In genomic region chr7:116239434-116239833, GRCh38 we compare ENCODE assay signal across 1 cellular context.
A peak's percentile ranks its signal among the peaks of the same experiment; 100 is the strongest.
TF ChIP-seq lines count a peak whose summit lies in the region.

No MANE protein-coding gene starts in this region.

TF ChIP-seq in HepG2, 621 proteins besides CTCF, POLR2A, EP300 and RAD21 (continued from another document and continues in another):
- TF ChIP-seq KIAA2018 (CRISPR knock-in tag; IDR thresholded peaks at IDR 0.05; ENCODE audit: borderline replicate concordance), result no peak
- TF ChIP-seq DZIP1 (CRISPR knock-in tag; IDR thresholded peaks at IDR 0.05), result no peak
- no peak for TF ChIP-seq PAWR (CRISPR knock-in tag; IDR thresholded peaks at IDR 0.05; ENCODE audit: borderline replicate concordance)
- TF ChIP-seq TGIF2 (CRISPR knock-in tag; IDR thresholded peaks at IDR 0.05), result no peak
- no peak for TF ChIP-seq JUN (CRISPR knock-in tag; IDR thresholded peaks at IDR 0.05)
- peak; percentile 41; the same call in 1 of the 2 replicates for TF ChIP-seq GFI1 (CRISPR knock-in tag; IDR thresholded peaks at IDR 0.05; ENCODE audit: borderline replicate concordance)
- TF ChIP-seq ZNF124 (CRISPR knock-in tag; IDR thresholded peaks at IDR 0.05), result peak; percentile 35; the same call in 1 of the 2 replicates
- TF ChIP-seq ZNF382 (CRISPR knock-in tag; IDR thresholded peaks at IDR 0.05; ENCODE audit: borderline replicate concordance), result no peak
- TF ChIP-seq ZNF768 (CRISPR knock-in tag; IDR thresholded peaks at IDR 0.05), result no peak
- peak; percentile 54 for TF ChIP-seq POGZ (CRISPR knock-in tag; IDR thresholded peaks at IDR 0.05)
- no peak for TF ChIP-seq ZNF572 (CRISPR knock-in tag; IDR thresholded peaks at IDR 0.05)
- 0 out of 2 replicates have a peak, but pooled peaks have one; percentile 22 for TF ChIP-seq KAT8 (CRISPR knock-in tag; IDR thresholded peaks at IDR 0.05)
- TF ChIP-seq ZSCAN21 (CRISPR knock-in tag; IDR thresholded peaks at IDR 0.05; ENCODE audit: borderline replicate concordance), result no peak
- no peak for TF ChIP-seq PAX8 (CRISPR knock-in tag; IDR thresholded peaks at IDR 0.05; ENCODE audit: borderline replicate concordance)
- peak; percentile 64 for TF ChIP-seq CREM (IDR thresholded peaks at IDR 0.05)
- no peak for TF ChIP-seq CREM (CRISPR knock-in tag; IDR thresholded peaks at IDR 0.05)
- no peak for TF ChIP-seq ZNF468 (CRISPR knock-in tag; IDR thresholded peaks at IDR 0.05)
- peak; percentile 90 for TF ChIP-seq ARID5B (CRISPR knock-in tag; IDR thresholded peaks at IDR 0.05)
- TF ChIP-seq TFE3 (CRISPR knock-in tag; IDR thresholded peaks at IDR 0.05), result no peak
- no peak for TF ChIP-seq ZNF44 (CRISPR knock-in tag; IDR thresholded peaks at IDR 0.05)
- no peak for TF ChIP-seq HNRNPL (IDR thresholded peaks at IDR 0.05; ENCODE audit: low read depth, low read length)
- no peak for TF ChIP-seq ZSCAN25 (CRISPR knock-in tag; IDR thresholded peaks at IDR 0.05)
- peak; percentile 63 for TF ChIP-seq SAP130 (CRISPR knock-in tag; IDR thresholded peaks at IDR 0.05; ENCODE audit: low read depth)
- TF ChIP-seq TBL1XR1 (IDR thresholded peaks at IDR 0.05; ENCODE audit: borderline replicate concordance, low read length, partially characterized antibody), result no peak
- no peak for TF ChIP-seq PHB2 (IDR thresholded peaks at IDR 0.05; ENCODE audit: partially characterized antibody)
- no peak for TF ChIP-seq CC2D1A (CRISPR knock-in tag; IDR thresholded peaks at IDR 0.05)
- no peak for TF ChIP-seq ZNF576 (CRISPR knock-in tag; IDR thresholded peaks at IDR 0.05)
- TF ChIP-seq JUND (CRISPR knock-in tag; IDR thresholded peaks at IDR 0.05), result no peak
- TF ChIP-seq TCF7L2 (IDR thresholded peaks at IDR 0.05; ENCODE audit: low read depth, low read length), result no peak
- peak; percentile 71 for TF ChIP-seq FOXP4 (CRISPR knock-in tag; IDR thresholded peaks at IDR 0.05)
- no peak for TF ChIP-seq ZBTB37 (CRISPR knock-in tag; IDR thresholded peaks at IDR 0.05)
- TF ChIP-seq GRHL1 (CRISPR knock-in tag; conservative IDR thresholded peaks at IDR 0.05), result no peak
- no peak for TF ChIP-seq EEA1 (CRISPR knock-in tag; IDR thresholded peaks at IDR 0.05; ENCODE audit: borderline replicate concordance)
- no peak for TF ChIP-seq ZBTB7B (CRISPR knock-in tag; IDR thresholded peaks at IDR 0.05)
- peak; percentile 55; the same call in 1 of the 2 replicates for TF ChIP-seq ZNF614 (CRISPR knock-in tag; IDR thresholded peaks at IDR 0.05; ENCODE audit: borderline replicate concordance)
- peak; percentile 52; the same call in 1 of the 2 replicates for TF ChIP-seq SALL1 (CRISPR knock-in tag; IDR thresholded peaks at IDR 0.05)
- TF ChIP-seq ZNF563 (CRISPR knock-in tag; IDR thresholded peaks at IDR 0.05), result no peak
- TF ChIP-seq FOXP1 (IDR thresholded peaks at IDR 0.05), result no peak
- TF ChIP-seq FOXP1 (CRISPR knock-in tag; IDR thresholded peaks at IDR 0.05), result peak; percentile 22; the same call in 1 of the 2 replicates
- no peak for TF ChIP-seq ZNF33A (CRISPR knock-in tag; IDR thresholded peaks at IDR 0.05; ENCODE audit: borderline replicate concordance)
- no peak for TF ChIP-seq DR1 (CRISPR knock-in tag; IDR thresholded peaks at IDR 0.05)
- peak; percentile 51; the same call in 1 of the 2 replicates for TF ChIP-seq SIX1 (CRISPR knock-in tag; IDR thresholded peaks at IDR 0.05; ENCODE audit: borderline replicate concordance)
